Comparison of ENCODE assay signal across 21 cellular contexts in genomic region chr5:153079396-153079795, GRCh38.
"Had no signal": no experiment of that assay in that cellular context is flagged by ENCODE, and none has a peak within 500 bp of the region (broad histone marks: within the 10 kb centered on the region; RNA-seq: fewer than 3 reads in every experiment).

No MANE protein-coding gene starts in this region.

- H3K4me1 ChIP-seq: pancreas had no signal

- H3K36me3 ChIP-seq: pancreas had no signal

- H3K27me3 ChIP-seq: pancreas had no signal

- ATAC-seq: activated T-cell treated with anti-CD3 and anti-CD28 coated beads, Interleukin-2, amount 50 U/mL, for 72 hours; left cardiac atrium; mucosa of descending colon; pancreas; right cardiac atrium; stimulated activated naive CD8-positive, alpha-beta T cell treated with anti-CD3 and anti-CD28 coated beads, Interleukin-15, Interleukin-2, amounts not matched to agents 100 U/mL and 50 U/mL, for 24 hours; T-helper 17 cell had no signal

- DNase-seq: activated CD4-positive, alpha-beta T cell treated with anti-CD3 and anti-CD28 coated beads for 4 hours; activated CD4-positive, alpha-beta T cell treated with anti-CD3 and anti-CD28 coated beads, Interleukin-2, amount 50 U/mL, for 48 hours; activated CD4-positive, CD25-positive, alpha-beta regulatory T cell; activated CD8-positive, alpha-beta memory T cell treated with anti-CD3 and anti-CD28 coated beads, Interleukin-2, amount 50 U/mL, for 48 hours; activated effector memory CD4-positive, alpha-beta T cell treated with Interleukin-2 at 50 U/mL for 16 hours; activated naive CD4-positive, alpha-beta T cell treated with anti-CD3 and anti-CD28 coated beads for 36 hours; activated T-cell treated with anti-CD3 and anti-CD28 coated beads, Interleukin-2, amount 50 U/mL, for 72 hours; amygdala; foreskin melanocyte; glutamatergic neuron; hippocampal formation; left cardiac atrium; mesenchymal stem cell; mucosa of descending colon; nephron progenitor cell; pancreas; right cardiac atrium; stimulated activated CD4-positive, alpha-beta T cell treated with anti-CD3 and anti-CD28 coated beads, Interleukin-12 subunit alpha, Interleukin-12 subunit beta, amount 100 ng/mL, for 4 hours; stimulated activated CD4-positive, alpha-beta T cell treated with anti-CD3 and anti-CD28 coated beads, Interleukin-4, amount 100 ng/mL, for 4 hours; stimulated activated naive CD8-positive, alpha-beta T cell treated with anti-CD3 and anti-CD28 coated beads, Interleukin-15, Interleukin-2, amounts not matched to agents 100 U/mL and 50 U/mL, for 24 hours; T-helper 17 cell had no signal

- H3K27ac ChIP-seq: pancreas had no signal

- H3K9me3 ChIP-seq: mucosa of descending colon, pancreas had no signal

- H3K4me3 ChIP-seq: mucosa of descending colon, pancreas had no signal
